In genomic region chr11:131880279-131880678, GRCh38 we compare ENCODE assay signal across 15 cellular contexts.
"Had no signal": no experiment of that assay in that cellular context is flagged by ENCODE, and none has a peak within 500 bp of the region (broad histone marks: within the 10 kb centered on the region; RNA-seq: fewer than 3 reads in every experiment).

No MANE protein-coding gene starts in this region.

- H3K4me1 ChIP-seq: left ventricle myocardium inferior had no signal

- H3K27ac Mint-ChIP-seq: activated CD4-positive, alpha-beta T cell treated with anti-CD3 and anti-CD28 coated beads for 36 hours; activated naive CD8-positive, alpha-beta T cell; dendritic cell treated with granulocyte-macrophage colony-stimulating factor and Interleukin-4, amounts not matched to agents 40 ng/mL and 50 ng/mL, for 4 days had no signal

- H3K9me3 ChIP-seq: esophagus muscularis mucosa, left ventricle myocardium inferior, tibial nerve had no signal

- H3K36me3 Mint-ChIP-seq: activated naive CD8-positive, alpha-beta T cell had no signal

- DNase-seq: activated CD4-positive, alpha-beta T cell treated with anti-CD3 and anti-CD28 coated beads for 36 hours; activated CD4-positive, alpha-beta T cell treated with anti-CD3 and anti-CD28 coated beads, Interleukin-2, amount 50 U/mL, for 48 hours; activated T-cell treated with anti-CD3 and anti-CD28 coated beads for 4 hours; amniotic stem cell; effector CD8-positive, alpha-beta T cell; glutamatergic neuron; left ventricle myocardium inferior; mammary epithelial cell; retina; stimulated activated naive CD8-positive, alpha-beta T cell treated with anti-CD3 and anti-CD28 coated beads, Interleukin-15, Interleukin-2, amounts not matched to agents 100 U/mL and 50 U/mL, for 24 hours; substantia nigra had no signal

- H3K36me3 ChIP-seq: esophagus muscularis mucosa, left ventricle myocardium inferior, tibial nerve had no signal

- H3K27me3 ChIP-seq: tibial nerve had no signal

- ATAC-seq: activated CD4-positive, alpha-beta T cell treated with anti-CD3 and anti-CD28 coated beads for 36 hours; stimulated activated naive CD8-positive, alpha-beta T cell treated with anti-CD3 and anti-CD28 coated beads, Interleukin-15, Interleukin-2, amounts not matched to agents 100 U/mL and 50 U/mL, for 24 hours had no signal

- H3K27me3 Mint-ChIP-seq: activated CD4-positive, alpha-beta T cell treated with anti-CD3 and anti-CD28 coated beads for 36 hours; activated naive CD8-positive, alpha-beta T cell had no signal

- H3K4me3 ChIP-seq: esophagus muscularis mucosa, left ventricle myocardium inferior, tibial nerve had no signal

- H3K27ac ChIP-seq: esophagus muscularis mucosa, left ventricle myocardium inferior, tibial nerve had no signal

- H3K4me3 Mint-ChIP-seq: activated CD4-positive, alpha-beta T cell treated with anti-CD3 and anti-CD28 coated beads for 36 hours; activated naive CD8-positive, alpha-beta T cell; dendritic cell treated with granulocyte-macrophage colony-stimulating factor and Interleukin-4, amounts not matched to agents 40 ng/mL and 50 ng/mL, for 4 days had no signal

- H3K4me1 Mint-ChIP-seq: activated CD4-positive, alpha-beta T cell treated with anti-CD3 and anti-CD28 coated beads for 36 hours had no signal

- H3K9me3 Mint-ChIP-seq: dendritic cell treated with granulocyte-macrophage colony-stimulating factor and Interleukin-4, amounts not matched to agents 40 ng/mL and 50 ng/mL, for 4 days had no signal
